In the genomic region with DNA sequence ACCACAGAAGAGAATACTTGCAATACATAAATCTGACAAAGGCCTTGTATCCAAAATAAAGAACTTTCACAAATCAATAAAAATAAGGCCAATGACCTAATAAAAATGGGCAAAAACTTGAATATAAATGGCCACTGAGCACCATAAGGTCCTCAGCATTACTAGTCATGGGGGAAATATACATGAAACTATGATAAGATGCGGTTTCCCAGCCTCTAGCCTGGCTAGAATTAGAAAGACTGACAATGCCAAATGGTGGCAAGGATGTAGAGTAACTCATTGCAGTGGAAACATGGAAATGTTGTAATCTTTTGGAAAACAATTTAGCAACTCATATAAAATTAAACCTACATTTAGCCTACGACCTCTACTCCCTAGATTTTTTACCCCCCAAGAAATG, we compare ENCODE assay signal across 25 cellular contexts.
DNase-seq lines count a peak whose midpoint lies in the region; ATAC-seq, FAIRE-seq and TF ChIP-seq lines count a peak whose summit lies in the region.
"Had no signal": no experiment of that assay in that cellular context is flagged by ENCODE, and none has a peak within 500 bp of the region (broad histone marks: within the 10 kb centered on the region; RNA-seq: fewer than 3 reads in every experiment).

No MANE protein-coding gene starts in this region.

- no peak overlapping the region for H2BK15ac ChIP-seq in IMR-90 (ENCODE audit: low read depth, low read length)

- H3K36me3 ChIP-seq in IMR-90 (ENCODE audit: control insufficient read depth, insufficient read depth, low read length) (no peaks in the 10 kb centered on the region), K562 (ENCODE audit: control insufficient read depth, insufficient read depth, low read length) (no peaks in the 10 kb centered on the region)
- H3K36me3 ChIP-seq: esophagus muscularis mucosa, heart left ventricle, Peyer's patch, prostate gland had no signal

- no peak for ATAC-seq in IMR-90 (ENCODE audit: low read depth)
- no peak for ATAC-seq in K562
- no peak for ATAC-seq in GM21390 (IDR thresholded peaks at IDR 0.05; ENCODE audit: unreplicated experiment)
- no peak for ATAC-seq in GM18907 (IDR thresholded peaks at IDR 0.05; ENCODE audit: unreplicated experiment)
- ATAC-seq: heart left ventricle, left lobe of liver had no signal

- TF ChIP-seq RAD21 in IMR-90 (IDR thresholded peaks at IDR 0.05; ENCODE audit: low read length) = no peak
- no peak for TF ChIP-seq RAD21 in K562 (CRISPR knock-in tag; conservative IDR thresholded peaks at IDR 0.05 in 1 of 2, IDR thresholded peaks at IDR 0.05 in 1 of 2)

- in situ Hi-C loops in IMR-90 (cut with MboI; ENCODE audit: low sequenced_read_pairs) = no loop called here
- in situ Hi-C loops in K562 (cut with MboI) = no loop called here

- peak; percentile 46 for DNase-seq in AG10803 (ENCODE audit: low read depth)
- peak; percentile 62 for DNase-seq in IMR-90
- DNase-seq in K562 (ENCODE audit: extremely low read depth in 1 of 4, low spot score in 3 of 4) = no peak
- DNase-seq in foreskin melanocyte = peak; percentile 63
- DNase-seq in NCI-H1436 (lab: John Stamatoyannopoulos, UW) = no peak
- no peak for DNase-seq in central memory CD4-positive, alpha-beta T cell
- DNase-seq: activated B cell treated with CpG ODN at 0.5 μM for 24 hours; activated CD4-positive, alpha-beta memory T cell treated with anti-CD3 and anti-CD28 coated beads, Interleukin-2, amount 10 ng/mL, durations not matched to agents 7 days and 5 days; activated gamma-delta T cell treated with Interleukin-2 at 50 U/mL for 16 hours; activated T-cell treated with anti-CD3 and anti-CD28 coated beads for 4 hours; amniotic stem cell; CD4-positive, alpha-beta T cell; effector CD4-positive, alpha-beta T cell; heart left ventricle; NCI-H187 treated with DMSO at 0.1 percent for 48 hours; NCI-H2227 treated with DMSO at 0.1 percent for 48 hours; Peyer's patch; SK-N-SH; stimulated activated CD4-positive, alpha-beta T cell treated with anti-CD3 and anti-CD28 coated beads, Interleukin-2, amount 100 ng/mL, for 24 hours; stimulated activated naive CD4-positive, alpha-beta T cell had no signal

- H3K56ac ChIP-seq in IMR-90 (ENCODE audit: extremely low read depth, insufficient read depth, low read length) = no peak overlapping the region

- no peak overlapping the region for H2BK5ac ChIP-seq in IMR-90 (ENCODE audit: low read depth, low read length, poor library complexity, severe bottlenecking)

- H3K4me3 ChIP-seq in AG10803 (ENCODE audit: low read length) = no peak overlapping the region
- no peak overlapping the region for H3K4me3 ChIP-seq in IMR-90 (ENCODE audit: insufficient read depth, low read depth, low read length)
- H3K4me3 ChIP-seq in K562 = no peak overlapping the region
- H3K4me3 ChIP-seq: esophagus muscularis mucosa, heart left ventricle, Peyer's patch, prostate gland had no signal

- FAIRE-seq in K562 (lab: Jason Lieb, UNC) = no peak

- H3K14ac ChIP-seq in IMR-90 (replicated peaks; ENCODE audit: low read depth, low read length) = no peak overlapping the region

- H2BK20ac ChIP-seq in IMR-90 (ENCODE audit: low read depth, low read length) = no peak overlapping the region

- H3K27ac ChIP-seq in IMR-90 (ENCODE audit: insufficient read depth, low read length) = no peak overlapping the region
- no peak overlapping the region for H3K27ac ChIP-seq in K562 (ENCODE audit: extremely low read depth, low read depth, low read length)
- H3K27ac ChIP-seq: esophagus muscularis mucosa, heart left ventricle, Peyer's patch, prostate gland had no signal

- WGBS in IMR-90 (ENCODE audit: extremely low coverage in 2 of 2, insufficient read length in 1 of 2), 2 experiments = no CpG with 5 or more reads among the region's 2 CpGs
- 28% methylated on average over 2 of the region's 2 CpGs for WGBS in K562 (ENCODE audit: insufficient coverage, low coverage, missing lambda C conversion rate)

- no peak overlapping the region; a peak in 1 of 4 replicates for H4K8ac ChIP-seq in IMR-90 (ENCODE audit: low read depth in 2 of 2, low read length in 2 of 2)

- no peak overlapping the region for H3K9ac ChIP-seq in IMR-90 (ENCODE audit: low read depth, low read length)
- no peak overlapping the region for H3K9ac ChIP-seq in K562 (ENCODE audit: insufficient read depth in 1 of 2, low read depth in 2 of 2, low read length in 2 of 2)
- H3K9ac ChIP-seq: SK-N-SH had no signal

- dilution Hi-C loops in IMR-90 (cut with HindIII; ENCODE audit: low sequenced_read_pairs, unreplicated experiment) = no loop called here

- H3K27me3 ChIP-seq in IMR-90 (ENCODE audit: control insufficient read depth, insufficient read depth, low read length) = no peaks in the 10 kb centered on the region
- H3K27me3 ChIP-seq in K562 (ENCODE audit: control insufficient read depth in 2 of 2, insufficient read depth in 2 of 2, low read length in 2 of 2) = no peaks in the 10 kb centered on the region
- H3K27me3 ChIP-seq: esophagus muscularis mucosa, heart left ventricle, Peyer's patch had no signal

- H3K9me3 ChIP-seq in IMR-90 (ENCODE audit: control insufficient read depth, insufficient read depth, low read length) (no peaks in the 10 kb centered on the region), K562 (replicated peaks; ENCODE audit: control insufficient read depth, insufficient read depth, low read depth, low read length) (no peaks in the 10 kb centered on the region)
- H3K9me3 ChIP-seq: esophagus muscularis mucosa, heart left ventricle, Peyer's patch, prostate gland, SK-N-SH had no signal

- no peak for TF ChIP-seq EP300 in K562 (IDR thresholded peaks at IDR 0.05; ENCODE audit: low read length)

- peaks cover 6% of the 10 kb centered on the region for H3K4me1 ChIP-seq in IMR-90 (ENCODE audit: control insufficient read depth, insufficient read depth, low read length)
- H3K4me1 ChIP-seq in K562 (replicated peaks in 1 of 2; ENCODE audit: control insufficient read depth in 2 of 2, insufficient read depth in 2 of 2, low read length in 2 of 2) = no peaks in the 10 kb centered on the region
- H3K4me1 ChIP-seq: esophagus muscularis mucosa, heart left ventricle, Peyer's patch, prostate gland had no signal

- H2BK120ac ChIP-seq in IMR-90 (ENCODE audit: low read depth, low read length) = no peak overlapping the region

- no TSS peak for BruUV-seq in IMR-90 (replicated peaks; lab: Mats Ljungman, UMichigan)
- no TSS peak for BruUV-seq in K562 (replicated peaks; lab: Mats Ljungman, UMichigan)

- no peak overlapping the region for H3K18ac ChIP-seq in IMR-90 (ENCODE audit: low read depth, low read length)

- TF ChIP-seq CTCF in AG10803 (conservative IDR thresholded peaks at IDR 0.05; ENCODE audit: low read length) (no peak), IMR-90 (conservative IDR thresholded peaks at IDR 0.05; ENCODE audit: low read depth, low read length) (no peak), K562 (IDR thresholded peaks at IDR 0.05 in 2 of 3, conservative IDR thresholded peaks at IDR 0.05 in 1 of 3; ENCODE audit: insufficient read depth in 2 of 3, low read depth in 1 of 3, low read length in 3 of 3) (no peak)

- no peak overlapping the region for H4K91ac ChIP-seq in IMR-90 (ENCODE audit: insufficient read depth, low read depth, low read length)

- no peak overlapping the region for H3K4me2 ChIP-seq in IMR-90 (ENCODE audit: low read depth, low read length)
- no peak overlapping the region for H3K4me2 ChIP-seq in K562 (ENCODE audit: insufficient read depth, low read length)
- H3K4me2 ChIP-seq: SK-N-SH had no signal

- H3K9me1 ChIP-seq in IMR-90 (ENCODE audit: insufficient read depth, low read length) (peaks cover 3% of the 10 kb centered on the region), K562 (ENCODE audit: control insufficient read depth, insufficient read depth, low read length) (no peaks in the 10 kb centered on the region)

- H4K5ac ChIP-seq in IMR-90 (ENCODE audit: low read depth, low read length) = no peak overlapping the region

- no peaks in the 10 kb centered on the region for H3K79me2 ChIP-seq in K562 (ENCODE audit: control insufficient read depth, insufficient read depth, low read length)

- no peaks in the 10 kb centered on the region for H4K20me1 ChIP-seq in IMR-90 (ENCODE audit: insufficient read depth, low read length)
- no peaks in the 10 kb centered on the region for H4K20me1 ChIP-seq in K562 (replicated peaks; ENCODE audit: control insufficient read depth, insufficient read depth, low read length)

- no peak overlapping the region for H3K23ac ChIP-seq in IMR-90 (ENCODE audit: low read depth, low read length)

- POLR2A ChIA-PET in IMR-90 (lab: Charles Lee; ENCODE audit: unreplicated experiment) = no interaction called here
- POLR2A ChIA-PET in K562 (lab: Yijun Ruan, JAX) = interaction anchor here (1.0 kb wide), 1 partner anchor 15 kb away, joined by 3 read pairs; no protein-coding TSS in a partner anchor

- H3K79me1 ChIP-seq in IMR-90 (ENCODE audit: low read depth in 1 of 2, low read length in 2 of 2) = peaks cover 0 to 6% of the 10 kb centered on the region in 2 experiments; a peak in 1 of 4 replicates

- H2AK9ac ChIP-seq in IMR-90 (replicated peaks; ENCODE audit: low read depth, low read length, poor library complexity) = no peak overlapping the region

- H2AFZ ChIP-seq in IMR-90 (replicated peaks; ENCODE audit: low read length, poor library complexity) (no peak overlapping the region), K562 (ENCODE audit: low read depth, low read length) (no peak overlapping the region)

- no peak overlapping the region for H3K4ac ChIP-seq in IMR-90 (ENCODE audit: low read depth, low read length)

- H2AK5ac ChIP-seq in IMR-90 (ENCODE audit: low read depth, low read length) = no peak overlapping the region

- CTCF ChIA-PET in IMR-90 (lab: Yijun Ruan, JAX) (no interaction called here), K562 (lab: Yijun Ruan, JAX; ENCODE audit: low intra/inter-chr PET ratio) (no interaction called here)

- no peak for TF ChIP-seq POLR2A in IMR-90 (IDR thresholded peaks at IDR 0.05; ENCODE audit: low read depth, low read length)
- TF ChIP-seq POLR2A in K562 (conservative IDR thresholded peaks at IDR 0.05) = no peak

- intact Hi-C loops in IMR-90 (cut with micrococcal nuclease) = no loop called here
- intact Hi-C loops in K562 (cut with micrococcal nuclease) = no loop called here

TF ChIP-seq in IMR-90, 13 proteins besides CTCF, POLR2A, EP300 and RAD21 (continues in another document):
- peak; percentile 37; the same call in 1 of the 2 replicates for TF ChIP-seq FOS (IDR thresholded peaks at IDR 0.05; ENCODE audit: low read depth, low read length)
- TF ChIP-seq SMC3 (IDR thresholded peaks at IDR 0.05; ENCODE audit: low read depth, low read length) = no peak
- TF ChIP-seq MAFK (IDR thresholded peaks at IDR 0.05; ENCODE audit: low read depth, low read length) = no peak

TF ChIP-seq in K562, 482 proteins besides CTCF, POLR2A, EP300 and RAD21 (continues in another document):
- TF ChIP-seq THRA (IDR thresholded peaks at IDR 0.05) = no peak

Comparison
In these comparisons a context has a peak if more than half of its experiments do, and no peak if none do; other contexts are left out.
1. DNase-seq: peak in AG10803 (single experiment), IMR-90 (single experiment) and foreskin melanocyte (single experiment); none in K562 (0 of 4), NCI-H1436 (single experiment) and central memory CD4-positive, alpha-beta T cell (single experiment).